2 cellular contexts compared by ENCODE assay signal in genomic region chr2:101864426-101864825, GRCh38.
TF ChIP-seq lines count a peak whose summit lies in the region.

No MANE protein-coding gene starts in this region.

TF ChIP-seq in GM23338, 12 proteins besides CTCF, POLR2A, EP300 and RAD21 (continued from another document):
- TF ChIP-seq ZNF462 (CRISPR knock-in tag; IDR thresholded peaks at IDR 0.05) = no peak
- no peak for TF ChIP-seq STAT1 (IDR thresholded peaks at IDR 0.05; ENCODE audit: unreplicated experiment)

TF ChIP-seq in WTC11, 78 proteins besides CTCF, POLR2A, EP300 and RAD21 (continued from another document):
- no peak for TF ChIP-seq ZNF512 (CRISPR knock-in tag; IDR thresholded peaks at IDR 0.05; ENCODE audit: borderline replicate concordance)
- TF ChIP-seq SMAD3 (CRISPR knock-in tag; IDR thresholded peaks at IDR 0.05; ENCODE audit: borderline replicate concordance) = no peak
- no peak for TF ChIP-seq CBFB (CRISPR knock-in tag; IDR thresholded peaks at IDR 0.05; ENCODE audit: low read depth)
- TF ChIP-seq ZNF423 (CRISPR knock-in tag; IDR thresholded peaks at IDR 0.05) = no peak
- no peak for TF ChIP-seq STAT6 (CRISPR knock-in tag; conservative IDR thresholded peaks at IDR 0.05; ENCODE audit: low read depth)
